ENCODE assay signal across 10 cellular contexts in the genomic region with DNA sequence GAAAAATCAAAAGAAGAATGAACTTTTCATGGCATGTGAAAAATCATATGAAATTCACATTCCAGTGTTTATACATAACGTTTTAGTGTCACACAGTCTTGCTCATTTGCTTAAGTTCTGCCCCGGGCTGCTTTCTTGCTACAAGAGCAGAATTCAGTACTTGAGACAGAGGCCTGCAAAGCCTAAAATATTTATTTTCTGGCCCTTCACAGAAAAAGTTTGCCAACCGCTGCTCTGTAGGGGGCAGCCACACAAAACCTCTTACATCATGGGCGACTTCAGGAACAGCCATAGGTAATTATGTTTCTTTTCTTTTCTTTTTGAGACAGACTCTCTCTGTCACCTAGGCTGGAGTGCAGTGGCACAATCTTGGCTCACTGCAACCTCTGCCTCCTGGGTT. TPM values are rescaled to one million over a fixed set of nuclear protein-coding genes. Genes with fewer than 3 reads are reported as not detected.
DNase-seq lines count a peak whose midpoint lies in the region; ATAC-seq, FAIRE-seq and TF ChIP-seq lines count a peak whose summit lies in the region.
"Had no signal": no experiment of that assay in that cellular context is flagged by ENCODE, and none has a peak within 500 bp of the region (broad histone marks: within the 10 kb centered on the region; RNA-seq: fewer than 3 reads in every experiment).

No MANE protein-coding gene starts in this region.

- H3K4me3 ChIP-seq in CD8-positive, alpha-beta T cell (ENCODE audit: low read depth, low read length): no peak overlapping the region
- peak overlapping the region in 6 of 8 donors; percentile 38 to 94 (median 82) for H3K4me3 ChIP-seq in spleen

- intact Hi-C loops in CD8-positive, alpha-beta T cell (cut with DNase I, micrococcal nuclease): loop anchor here in 1 of 2 experiments (10.0 kb wide), 1 partner anchor 267 kb away; the partner anchor contains the start of gene CAPN1
- intact Hi-C loops in spleen (cut with DNase I; ENCODE audit: low total_unique reads): no loop called here

- no peak for TF ChIP-seq EP300 in Ishikawa (IDR thresholded peaks at IDR 0.05; ENCODE audit: borderline replicate concordance)

- no peak for FAIRE-seq in RCC 7860 (lab: Jason Lieb, UNC)

- 14 to 30% (median 20%) methylated on average over 4 of the region's 4 CpGs for WGBS in spleen, 5 donors

- H3K36me3 ChIP-seq in CD8-positive, alpha-beta T cell (ENCODE audit: insufficient read depth, low read length): peaks cover 7% of the 10 kb centered on the region
- H3K36me3 ChIP-seq in spleen: peaks cover 0 to 18% (median 13%) of the 10 kb centered on the region in 6 donors

- no peaks in the 10 kb centered on the region for H3K27me3 Mint-ChIP-seq in CD8-positive, alpha-beta T cell (ENCODE audit: low read depth)

- H3K36me3 Mint-ChIP-seq in CD8-positive, alpha-beta T cell: peaks cover 21% of the 10 kb centered on the region
- H3K36me3 Mint-ChIP-seq in activated naive CD4-positive, alpha-beta T cell treated with anti-CD3 and anti-CD28 coated beads, Interleukin-2, amount 50 U/mL, for 72 hours: no peaks in the 10 kb centered on the region

- H3K4me1 ChIP-seq in CD8-positive, alpha-beta T cell (ENCODE audit: insufficient read depth, low read length): peaks cover 26% of the 10 kb centered on the region
- H3K4me1 ChIP-seq in spleen: peaks cover 15 to 50% (median 31%) of the 10 kb centered on the region in 6 donors

- H3K4me1 Mint-ChIP-seq in CD8-positive, alpha-beta T cell (ENCODE audit: low read depth): peaks cover 22% of the 10 kb centered on the region

- no peaks in the 10 kb centered on the region for H3K9me3 Mint-ChIP-seq in CD8-positive, alpha-beta T cell
- H3K9me3 Mint-ChIP-seq in activated naive CD4-positive, alpha-beta T cell treated with anti-CD3 and anti-CD28 coated beads, Interleukin-2, amount 50 U/mL, for 72 hours: no peaks in the 10 kb centered on the region

- H3K9me3 ChIP-seq in CD8-positive, alpha-beta T cell (ENCODE audit: low read length): no peaks in the 10 kb centered on the region
- no peaks in the 10 kb centered on the region for H3K9me3 ChIP-seq in spleen

- peak overlapping the region; percentile 94 for H3K4me3 Mint-ChIP-seq in CD8-positive, alpha-beta T cell

- CTCF ChIA-PET in CD8-positive, alpha-beta T cell (lab: Charles Lee): interaction anchor here (0.6 to 1.0 kb wide), 4 partner anchors 68 to 1367 kb away, joined by 3 read pairs; partner anchors contain the start of gene ARL2

- peak overlapping the region; percentile 94 for H3K27ac Mint-ChIP-seq in CD8-positive, alpha-beta T cell
- H3K27ac Mint-ChIP-seq in activated naive CD4-positive, alpha-beta T cell treated with anti-CD3 and anti-CD28 coated beads, Interleukin-2, amount 50 U/mL, for 72 hours: peak overlapping the region; percentile 92 to 96

- H3K27ac ChIP-seq in CD8-positive, alpha-beta T cell (ENCODE audit: low read depth, low read length): no peak overlapping the region
- peak overlapping the region; percentile 64 to 95 (median 84) for H3K27ac ChIP-seq in spleen

- TF ChIP-seq POLR2A in spleen (IDR thresholded peaks at IDR 0.05): no peak

- no peak for TF ChIP-seq CTCF in CD8-positive, alpha-beta T cell (IDR thresholded peaks at IDR 0.05)
- TF ChIP-seq CTCF in spleen (IDR thresholded peaks at IDR 0.05 in 8 of 11, conservative IDR thresholded peaks at IDR 0.05 in 3 of 11): peak in 2 of 11 experiments; percentile 15 to 23

- no peaks in the 10 kb centered on the region for H3K27me3 ChIP-seq in CD8-positive, alpha-beta T cell (ENCODE audit: insufficient read depth, low read length)
- no peaks in the 10 kb centered on the region for H3K27me3 ChIP-seq in spleen (replicated peaks in 1 of 7)

- no peak for ATAC-seq in CD8-positive, alpha-beta T cell
- no peak for ATAC-seq in activated naive CD4-positive, alpha-beta T cell treated with anti-CD3 and anti-CD28 coated beads, Interleukin-2, amount 50 U/mL, for 72 hours

- DNase-seq in CD8-positive, alpha-beta T cell: no peak
- DNase-seq in activated naive CD4-positive, alpha-beta T cell treated with anti-CD3 and anti-CD28 coated beads, Interleukin-2, amount 50 U/mL, for 72 hours (ENCODE audit: low spot score in 2 of 2): no peak
- peak; percentile 5 to 18 for DNase-seq in hippocampal formation (lab: John Stamatoyannopoulos, UW)
- DNase-seq in spleen: no peak
- DNase-seq in NCI-H446 treated with DMSO at 0.1 percent for 48 hours (lab: John Stamatoyannopoulos, UW): no peak
- DNase-seq in activated CD4-positive, alpha-beta T cell treated with anti-CD3 and anti-CD28 coated beads, Interleukin-2, amount 50 U/mL, for 48 hours: no peak
- DNase-seq in RCC 7860 (ENCODE audit: low spot score): no peak

- POLR2A ChIA-PET in CD8-positive, alpha-beta T cell (lab: Charles Lee): no interaction called here

- no peak for TF ChIP-seq RAD21 in Ishikawa (IDR thresholded peaks at IDR 0.05; ENCODE audit: low read depth)

TF ChIP-seq in Ishikawa, 13 proteins besides CTCF, POLR2A, EP300 and RAD21:
- TF ChIP-seq TCF12 (IDR thresholded peaks at IDR 0.05; ENCODE audit: low read depth) (no peak), YY1 (IDR thresholded peaks at IDR 0.05; ENCODE audit: low read depth) (no peak), EGR1 (IDR thresholded peaks at IDR 0.05) (no peak), CREB1 (IDR thresholded peaks at IDR 0.05; ENCODE audit: low read depth) (no peak), TEAD4 (IDR thresholded peaks at IDR 0.05) (no peak), REST (IDR thresholded peaks at IDR 0.05; ENCODE audit: low read depth) (peak; percentile 34; the same call in 1 of the 2 replicates), MAX (IDR thresholded peaks at IDR 0.05) (no peak), TAF1 (IDR thresholded peaks at IDR 0.05; ENCODE audit: low read depth) (no peak), FOXM1 (IDR thresholded peaks at IDR 0.05; ENCODE audit: borderline replicate concordance, low read depth) (no peak)

RNA-seq across cellular contexts. Expression of gene ATG2A, which starts 1.0 kb away (rescaled TPM):
- 100 to 1,000 TPM; 285 to 311 TPM for total RNA-seq in CD8-positive, alpha-beta T cell
- total RNA-seq in activated naive CD4-positive, alpha-beta T cell treated with anti-CD3 and anti-CD28 coated beads, Interleukin-2, amount 50 U/mL, for 72 hours: 10 to 100 TPM; 21.2 to 26.8 TPM
- 10 to 100 TPM; 32.7 to 57.3 (median 40.3) TPM for total RNA-seq in spleen
- polyA plus RNA-seq in spleen: 10 to 100 TPM; 14.3 to 30.3 (median 28.8) TPM

RNA-seq across cellular contexts. Expression of gene PPP2R5B, which starts 6.4 kb away (rescaled TPM):
- 10 to 100 TPM; 14.8 to 18.0 TPM for total RNA-seq in CD8-positive, alpha-beta T cell
- 10 to 100 TPM in 1 of 2 donors, 1 to 10 TPM in 1; 2.8 to 29.9 TPM for total RNA-seq in activated naive CD4-positive, alpha-beta T cell treated with anti-CD3 and anti-CD28 coated beads, Interleukin-2, amount 50 U/mL, for 72 hours
- 10 to 100 TPM; 21.9 to 45.1 (median 30.4) TPM for total RNA-seq in spleen
- polyA plus RNA-seq in spleen: 10 to 100 TPM; 10.8 to 25.4 (median 15.2) TPM

RNA-seq across cellular contexts. Expression of gene GPHA2, which starts 17.6 kb away (rescaled TPM):
- not detected for total RNA-seq in CD8-positive, alpha-beta T cell
- not detected for total RNA-seq in activated naive CD4-positive, alpha-beta T cell treated with anti-CD3 and anti-CD28 coated beads, Interleukin-2, amount 50 U/mL, for 72 hours
- total RNA-seq in spleen: not detected
- polyA plus RNA-seq in spleen: 1 to 10 TPM in 2 of 3 donors, under 1 TPM in 1; 0.89 to 4.4 (median 1.2) TPM
- total RNA-seq: subcutaneous adipose tissue; T-helper 2 cell treated with Interferon-gamma antibody and Interleukin-4, amounts not matched to agents 100 ng/mL and 5 ng/mL, for 36 hours had no signal

RNA-seq across cellular contexts. Expression of gene EHD1, which starts 39.6 kb away (rescaled TPM):
- total RNA-seq in CD8-positive, alpha-beta T cell: 100 to 1,000 TPM; 187 to 212 TPM
- total RNA-seq in activated naive CD4-positive, alpha-beta T cell treated with anti-CD3 and anti-CD28 coated beads, Interleukin-2, amount 50 U/mL, for 72 hours: 100 to 1,000 TPM in 1 of 2 donors, 10 to 100 TPM in 1; 93.1 to 123 TPM
- total RNA-seq in spleen: 100 to 1,000 TPM; 117 to 337 (median 201) TPM
- 10 to 100 TPM; 51.9 to 93.9 (median 53.7) TPM for polyA plus RNA-seq in spleen

RNA-seq across cellular contexts. Expression of gene MAJIN, which starts 53.9 kb away (rescaled TPM):
- not detected for total RNA-seq in CD8-positive, alpha-beta T cell
- total RNA-seq in activated naive CD4-positive, alpha-beta T cell treated with anti-CD3 and anti-CD28 coated beads, Interleukin-2, amount 50 U/mL, for 72 hours: under 1 TPM in 1 of 2 donors, not detected in 1; 0.45 TPM
- total RNA-seq in spleen: under 1 TPM in 4 of 7 donors, not detected in 3; 0.40 to 0.98 (median 0.86) TPM
- polyA plus RNA-seq in spleen: 1 to 10 TPM in 2 of 3 donors, under 1 TPM in 1; 0.59 to 2.6 (median 1.5) TPM
- total RNA-seq: subcutaneous adipose tissue; T-helper 2 cell treated with Interferon-gamma antibody and Interleukin-4, amounts not matched to agents 100 ng/mL and 5 ng/mL, for 36 hours had no signal

Comparison
In these comparisons a context has a peak if more than half of its experiments do, and no peak if none do; other contexts are left out.
1. DNase-seq: peak in hippocampal formation (2 of 2); none in CD8-positive, alpha-beta T cell (0 of 7), activated naive CD4-positive, alpha-beta T cell treated with anti-CD3 and anti-CD28 coated beads, Interleukin-2, amount 50 U/mL, for 72 hours (0 of 2), spleen (single experiment), NCI-H446 treated with DMSO at 0.1 percent for 48 hours (single experiment), activated CD4-positive, alpha-beta T cell treated with anti-CD3 and anti-CD28 coated beads, Interleukin-2, amount 50 U/mL, for 48 hours (0 of 2) and RCC 7860 (single experiment).
2. RNA of gene ATG2A, which starts 1.0 kb away (total RNA-seq): 285 to 311 TPM in CD8-positive, alpha-beta T cell; 32.7 to 57.3 TPM in spleen and 21.2 to 26.8 TPM in activated naive CD4-positive, alpha-beta T cell treated with anti-CD3 and anti-CD28 coated beads, Interleukin-2, amount 50 U/mL, for 72 hours; every median in the first group is over 4 times any median in the second.